ENCODE assay signal across 28 cellular contexts in genomic region chr15:50531763-50532162, GRCh38. TPM values are rescaled to one million over a fixed set of nuclear protein-coding genes. Genes with fewer than 3 reads are reported as not detected.
DNase-seq lines count a peak whose midpoint lies in the region; ATAC-seq and TF ChIP-seq lines count a peak whose summit lies in the region.
"Had no signal": no experiment of that assay in that cellular context is flagged by ENCODE, and none has a peak within 500 bp of the region (broad histone marks: within the 10 kb centered on the region; RNA-seq: fewer than 3 reads in every experiment).

No MANE protein-coding gene starts in this region.

- no peaks in the 10 kb centered on the region for H3K9me3 Mint-ChIP-seq in activated naive CD8-positive, alpha-beta T cell treated with anti-CD3 and anti-CD28 coated beads, Interleukin-2, amount 50 U/mL, for 24 hours
- no peaks in the 10 kb centered on the region for H3K9me3 Mint-ChIP-seq in activated naive CD8-positive, alpha-beta T cell treated with anti-CD3 and anti-CD28 coated beads for 36 hours
- peaks cover 15% of the 10 kb centered on the region for H3K9me3 Mint-ChIP-seq in endodermal cell
- H3K9me3 Mint-ChIP-seq: activated CD4-positive, alpha-beta T cell treated with anti-CD3 and anti-CD28 coated beads, Interleukin-2, amount 10 ng/mL, durations not matched to agents 7 days and 5 days; dendritic cell treated with granulocyte-macrophage colony-stimulating factor and Interleukin-4, amounts not matched to agents 40 ng/mL and 50 ng/mL, for 4 days had no signal

- no peak for DNase-seq in activated naive CD8-positive, alpha-beta T cell treated with anti-CD3 and anti-CD28 coated beads, Interleukin-2, amount 50 U/mL, for 24 hours
- no peak for DNase-seq in activated naive CD8-positive, alpha-beta T cell treated with anti-CD3 and anti-CD28 coated beads for 36 hours
- DNase-seq in endodermal cell, result no peak
- DNase-seq in lung microvascular endothelial cell (ENCODE audit: low read depth in 2 of 2), result peak; percentile 14 to 76
- DNase-seq in tibial nerve (ENCODE audit: low spot score in 2 of 2), result no peak
- DNase-seq in NCI-H1092 (lab: John Stamatoyannopoulos, UW), result no peak
- no peak for DNase-seq in NCI-H187 (lab: John Stamatoyannopoulos, UW)
- DNase-seq: activated CD4-positive, alpha-beta T cell treated with anti-CD3 and anti-CD28 coated beads, Interleukin-2, amount 10 ng/mL, durations not matched to agents 7 days and 5 days; activated T-cell treated with anti-CD3 and anti-CD28 coated beads, Interleukin-2, amount 50 U/mL, for 48 hours; caudate nucleus; DMS79 treated with DMSO at 0.1 percent for 48 hours; GF-D8; glutamatergic neuron; left lung; naive B cell; NCI-H146; NCI-H446 treated with DMSO at 0.1 percent for 48 hours; stimulated activated CD4-positive, alpha-beta T cell treated with anti-CD3 and anti-CD28 coated beads, Interleukin-15, amount 100 ng/mL, for 24 hours; stimulated activated CD4-positive, alpha-beta T cell treated with anti-CD3 and anti-CD28 coated beads, Interleukin-4, amount 100 ng/mL, for 4 hours had no signal

- H3K4me3 ChIP-seq in endodermal cell (ENCODE audit: low read length), result peak overlapping the region; percentile 22
- no peak overlapping the region for H3K4me3 ChIP-seq in tibial nerve
- H3K4me3 ChIP-seq: left lung, suprapubic skin had no signal

- peak; percentile 76 for ATAC-seq in activated naive CD8-positive, alpha-beta T cell treated with anti-CD3 and anti-CD28 coated beads, Interleukin-2, amount 50 U/mL, for 24 hours
- no peak for ATAC-seq in GM21515 (IDR thresholded peaks at IDR 0.05; ENCODE audit: unreplicated experiment)
- ATAC-seq: left lung, WTC11 had no signal

- no peak overlapping the region for H3K9ac ChIP-seq in endodermal cell (ENCODE audit: extremely low read depth, low read length, poor library complexity, severe bottlenecking)

- H3K9me3 ChIP-seq in endodermal cell (ENCODE audit: control insufficient read depth, low read length) (no peaks in the 10 kb centered on the region), tibial nerve (peaks cover 0 to 3% (median 0%) of the 10 kb centered on the region in 4 donors)
- H3K9me3 ChIP-seq: left lung, suprapubic skin had no signal

- no peak for TF ChIP-seq POLR2A in tibial nerve (IDR thresholded peaks at IDR 0.05)

- H3K36me3 ChIP-seq in endodermal cell (ENCODE audit: control insufficient read depth, insufficient read depth, low read length) (no peaks in the 10 kb centered on the region), tibial nerve (no peaks in the 10 kb centered on the region)
- H3K36me3 ChIP-seq: left lung, suprapubic skin had no signal

- no peaks in the 10 kb centered on the region for H3K27me3 Mint-ChIP-seq in activated naive CD8-positive, alpha-beta T cell treated with anti-CD3 and anti-CD28 coated beads, Interleukin-2, amount 50 U/mL, for 24 hours
- no peaks in the 10 kb centered on the region for H3K27me3 Mint-ChIP-seq in activated naive CD8-positive, alpha-beta T cell treated with anti-CD3 and anti-CD28 coated beads for 36 hours
- no peaks in the 10 kb centered on the region for H3K27me3 Mint-ChIP-seq in endodermal cell (ENCODE audit: insufficient read depth)
- H3K27me3 Mint-ChIP-seq: dendritic cell treated with granulocyte-macrophage colony-stimulating factor and Interleukin-4, amounts not matched to agents 40 ng/mL and 50 ng/mL, for 4 days; naive B cell had no signal

- H3K4me3 Mint-ChIP-seq in activated naive CD8-positive, alpha-beta T cell treated with anti-CD3 and anti-CD28 coated beads, Interleukin-2, amount 50 U/mL, for 24 hours, result no peak overlapping the region
- no peak overlapping the region for H3K4me3 Mint-ChIP-seq in activated naive CD8-positive, alpha-beta T cell treated with anti-CD3 and anti-CD28 coated beads for 36 hours
- peak overlapping the region; percentile 42 for H3K4me3 Mint-ChIP-seq in endodermal cell
- H3K4me3 Mint-ChIP-seq: activated CD4-positive, alpha-beta T cell treated with anti-CD3 and anti-CD28 coated beads, Interleukin-2, amount 10 ng/mL, durations not matched to agents 7 days and 5 days; dendritic cell treated with granulocyte-macrophage colony-stimulating factor and Interleukin-4, amounts not matched to agents 40 ng/mL and 50 ng/mL, for 4 days; mesothelial cell of epicardium; WTC11 had no signal

- TF ChIP-seq CTCF in endodermal cell (conservative IDR thresholded peaks at IDR 0.05) (no peak), tibial nerve (IDR thresholded peaks at IDR 0.05) (no peak)

- H3K4me1 ChIP-seq in endodermal cell (ENCODE audit: control insufficient read depth, insufficient read depth, low read length) (no peaks in the 10 kb centered on the region), tibial nerve (no peaks in the 10 kb centered on the region)
- H3K4me1 ChIP-seq: left lung, suprapubic skin had no signal

- 90 to 93% methylated on average over 2 to 4 of the region's 4 CpGs for WGBS in endodermal cell (ENCODE audit: insufficient coverage in 1 of 2, insufficient read length in 1 of 2), 2 experiments
- WGBS in tibial nerve, 2 donors, result 41 to 44% methylated on average over 4 of the region's 4 CpGs

- no peaks in the 10 kb centered on the region for H3K36me3 Mint-ChIP-seq in activated naive CD8-positive, alpha-beta T cell treated with anti-CD3 and anti-CD28 coated beads, Interleukin-2, amount 50 U/mL, for 24 hours (ENCODE audit: low read depth)
- H3K36me3 Mint-ChIP-seq in activated naive CD8-positive, alpha-beta T cell treated with anti-CD3 and anti-CD28 coated beads for 36 hours, result no peaks in the 10 kb centered on the region
- H3K36me3 Mint-ChIP-seq in endodermal cell (ENCODE audit: low read depth), result no peaks in the 10 kb centered on the region
- H3K36me3 Mint-ChIP-seq: WTC11 had no signal

- H3K27ac Mint-ChIP-seq in activated naive CD8-positive, alpha-beta T cell treated with anti-CD3 and anti-CD28 coated beads, Interleukin-2, amount 50 U/mL, for 24 hours, result peak overlapping the region; percentile 8
- H3K27ac Mint-ChIP-seq in activated naive CD8-positive, alpha-beta T cell treated with anti-CD3 and anti-CD28 coated beads for 36 hours, result no peak overlapping the region
- H3K27ac Mint-ChIP-seq in endodermal cell, result peak overlapping the region; percentile 80
- H3K27ac Mint-ChIP-seq: activated CD4-positive, alpha-beta T cell treated with anti-CD3 and anti-CD28 coated beads, Interleukin-2, amount 10 ng/mL, durations not matched to agents 7 days and 5 days; dendritic cell treated with granulocyte-macrophage colony-stimulating factor and Interleukin-4, amounts not matched to agents 40 ng/mL and 50 ng/mL, for 4 days; mesothelial cell of epicardium; WTC11 had no signal

- H3K27ac ChIP-seq in endodermal cell (ENCODE audit: low read depth, low read length), result no peak overlapping the region
- peak overlapping the region; percentile 8 to 77 (median 56) for H3K27ac ChIP-seq in tibial nerve
- H3K27ac ChIP-seq: left lung, RWPE1, suprapubic skin had no signal

- H3K27me3 ChIP-seq in endodermal cell (ENCODE audit: control insufficient read depth, insufficient read depth, low read length, poor library complexity, severe bottlenecking), result no peaks in the 10 kb centered on the region
- H3K27me3 ChIP-seq in tibial nerve, result no peaks in the 10 kb centered on the region
- H3K27me3 ChIP-seq: left lung, suprapubic skin had no signal

- H3K4me1 Mint-ChIP-seq in activated naive CD8-positive, alpha-beta T cell treated with anti-CD3 and anti-CD28 coated beads, Interleukin-2, amount 50 U/mL, for 24 hours, result peaks cover 24% of the 10 kb centered on the region
- peaks cover 17% of the 10 kb centered on the region for H3K4me1 Mint-ChIP-seq in activated naive CD8-positive, alpha-beta T cell treated with anti-CD3 and anti-CD28 coated beads for 36 hours
- peaks cover 10% of the 10 kb centered on the region for H3K4me1 Mint-ChIP-seq in endodermal cell
- H3K4me1 Mint-ChIP-seq: mesothelial cell of epicardium, naive B cell, WTC11 had no signal

- no peak for TF ChIP-seq EP300 in tibial nerve (IDR thresholded peaks at IDR 0.05)

RNA-seq across cellular contexts. Expression of gene USP50, which starts 14.7 kb away (rescaled TPM):
- total RNA-seq in activated naive CD8-positive, alpha-beta T cell treated with anti-CD3 and anti-CD28 coated beads for 36 hours, result not detected
- total RNA-seq in endodermal cell (1 to 10 TPM; 2.1 to 4.6 TPM), lung microvascular endothelial cell (0.20 and 0.22 TPM in 2 replicates), tibial nerve (1 to 10 TPM in 2 of 4 donors, not detected in 2; 1.5 to 2.2 TPM)
- polyA plus RNA-seq in endodermal cell (2013, experiment 1 of 2), result not detected
- polyA plus RNA-seq in endodermal cell (2013, experiment 2 of 2), result not detected
- total RNA-seq: A172; activated CD4-positive, alpha-beta T cell treated with anti-CD3 and anti-CD28 coated beads, Interleukin-2, amount 10 ng/mL, durations not matched to agents 7 days and 5 days; left lung; OCI-LY7; SK-MEL-5; WTC11 had no signal

Comparison
In these comparisons a context has a peak if more than half of its experiments do, and no peak if none do; other contexts are left out.
1. DNase-seq: peak in lung microvascular endothelial cell (2 of 2); none in activated naive CD8-positive, alpha-beta T cell treated with anti-CD3 and anti-CD28 coated beads, Interleukin-2, amount 50 U/mL, for 24 hours (single experiment), activated naive CD8-positive, alpha-beta T cell treated with anti-CD3 and anti-CD28 coated beads for 36 hours (single experiment), endodermal cell (single experiment), tibial nerve (0 of 2), NCI-H1092 (single experiment) and NCI-H187 (0 of 2).